In the genomic region with DNA sequence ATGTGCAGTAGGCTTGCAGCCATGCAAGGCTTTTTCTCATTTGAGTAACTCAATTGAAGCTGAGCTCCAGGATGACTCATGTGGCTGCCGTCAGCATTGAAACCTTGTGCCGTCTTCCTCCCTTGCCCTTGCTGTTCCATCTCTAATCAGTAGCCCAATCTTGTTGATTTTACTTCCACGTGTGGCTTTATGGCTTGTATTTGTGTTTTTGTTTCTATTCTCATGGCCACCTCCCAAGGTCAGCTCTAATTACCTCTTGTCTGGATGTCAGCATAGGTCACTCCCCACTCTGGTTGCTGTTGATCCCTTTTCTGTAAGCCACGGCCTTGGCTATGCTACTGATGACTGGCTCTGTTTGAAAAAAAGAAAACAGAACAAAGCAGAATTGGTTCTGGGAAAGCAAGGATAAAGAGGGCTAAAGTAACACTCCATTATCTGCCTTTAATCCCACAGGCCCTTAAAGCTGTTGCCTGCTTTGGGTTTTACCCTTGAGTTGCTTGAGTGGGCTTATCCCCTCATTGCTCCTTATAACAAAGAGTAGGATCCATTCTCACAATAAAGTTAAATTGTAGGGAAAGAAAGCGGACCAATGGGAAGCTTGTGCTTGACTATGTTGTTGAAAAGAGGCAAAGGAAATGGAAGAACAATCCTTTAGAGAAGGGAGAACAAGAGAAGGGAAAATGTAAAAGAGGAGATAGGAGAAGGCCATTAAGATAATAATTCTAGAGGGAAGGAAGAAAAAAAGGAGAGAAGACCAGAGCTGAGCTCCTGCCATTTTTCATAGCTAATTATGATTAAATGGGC, we compare ENCODE assay signal across 8 cellular contexts.
A peak's percentile ranks its signal among the peaks of the same experiment; 100 is the strongest.
DNase-seq lines count a peak whose midpoint lies in the region; ATAC-seq and TF ChIP-seq lines count a peak whose summit lies in the region.

No MANE protein-coding gene starts in this region.

- CTCF ChIA-PET in AG04449 (lab: Yijun Ruan, JAX) (interaction anchor here (0.9 to 7.4 kb wide), 3 partner anchors 6 to 348 kb away, joined by 3 to 75 read pairs (median 4); a partner anchor contains a TSS), Panc1 (lab: Charles Lee) (no interaction called here)

- intact Hi-C loops in Panc1 (cut with micrococcal nuclease; ENCODE audit: unreplicated experiment) = no loop called here
- intact Hi-C loops in Right ventricle myocardium superior (cut with DNase I) = no loop called here

- no peak for TF ChIP-seq CTCF in AG04449 (IDR thresholded peaks at IDR 0.05; ENCODE audit: insufficient read depth, low read length, missing control alignments)
- no peak for TF ChIP-seq CTCF in Panc1 (IDR thresholded peaks at IDR 0.05)

- H3K4me1 ChIP-seq in HAP-1 (peaks cover 25% of the 10 kb centered on the region), Panc1 (ENCODE audit: control insufficient read depth, insufficient read depth, low read length) (peaks cover 2% of the 10 kb centered on the region; the same call in 1 of the 2 replicates)

- DNase-seq in AG04449 (ENCODE audit: low read depth, low spot score) (peak; percentile 71), HAP-1 (ENCODE audit: low spot score in 2 of 2) (peak; percentile 81 to 99), Panc1 (ENCODE audit: low read depth, low spot score) (no peak), Right ventricle myocardium superior (no peak), NCI-H128 (lab: John Stamatoyannopoulos, UW; ENCODE audit: unreplicated experiment) (no peak), NCI-H345 (lab: John Stamatoyannopoulos, UW) (no peak)
- DNase-seq in activated CD4-positive, alpha-beta T cell treated with anti-CD3 and anti-CD28 coated beads, Interleukin-2, amount 50 U/mL, for 4 hours = no peak
- no peak for DNase-seq in activated naive CD4-positive, alpha-beta T cell treated with anti-CD3 and anti-CD28 coated beads, Interleukin-2, amount 50 U/mL, for 16 hours

- no TSS peak for BruUV-seq in Panc1 (replicated peaks; lab: Mats Ljungman, UMichigan)

- H3K4me3 ChIP-seq in AG04449 (ENCODE audit: low read depth, low read length) = no peak overlapping the region
- H3K4me3 ChIP-seq in HAP-1 = no peak overlapping the region
- H3K4me3 ChIP-seq in Panc1 (ENCODE audit: low read depth in 2 of 2, low read length in 2 of 2) = no peak overlapping the region

- H3K36me3 ChIP-seq in HAP-1 (replicated peaks) = no peaks in the 10 kb centered on the region
- H3K36me3 ChIP-seq in Panc1 (ENCODE audit: control insufficient read depth, insufficient read depth, low read length) = no peaks in the 10 kb centered on the region

- H3K27ac ChIP-seq in Panc1 (ENCODE audit: low read length) = no peak overlapping the region

- ATAC-seq in Panc1 = peak; percentile 83
- peak; percentile 49 for ATAC-seq in Right ventricle myocardium superior (ENCODE audit: poor library complexity)

- H3K9me3 ChIP-seq in HAP-1 = no peaks in the 10 kb centered on the region
- H3K9me3 ChIP-seq in Panc1 (ENCODE audit: control insufficient read depth, insufficient read depth, low read depth, low read length) = no peaks in the 10 kb centered on the region

- POLR2A ChIA-PET in AG04449 (lab: Yijun Ruan, JAX) (no interaction called here), Panc1 (lab: Charles Lee) (no interaction called here)

- in situ Hi-C loops in HAP-1 (cut with MboI; ENCODE audit: low sequenced_read_pairs) = no loop called here
- in situ Hi-C loops in Panc1 (cut with HindIII; ENCODE audit: low pct_unique_long_range_greater_than_20kb, low sequenced_read_pairs) = no loop called here

- H3K27me3 ChIP-seq in HAP-1 (ENCODE audit: low read depth) (no peaks in the 10 kb centered on the region), Panc1 (ENCODE audit: control insufficient read depth, insufficient read depth, low read length) (no peaks in the 10 kb centered on the region)

Comparison
In these comparisons a context has a peak if more than half of its experiments do, and no peak if none do; other contexts are left out.
1. DNase-seq: peak in AG04449 (single experiment) and HAP-1 (2 of 2); none in Panc1 (single experiment), Right ventricle myocardium superior (single experiment), activated CD4-positive, alpha-beta T cell treated with anti-CD3 and anti-CD28 coated beads, Interleukin-2, amount 50 U/mL, for 4 hours (0 of 2), NCI-H128 (single experiment), NCI-H345 (single experiment) and activated naive CD4-positive, alpha-beta T cell treated with anti-CD3 and anti-CD28 coated beads, Interleukin-2, amount 50 U/mL, for 16 hours (single experiment).